Comparison of ENCODE assay signal across 21 cellular contexts in genomic region chr9:74555015-74555414, GRCh38. TPM values are rescaled to one million over a fixed set of nuclear protein-coding genes. Genes with fewer than 3 reads are reported as not detected.
DNase-seq lines count a peak whose midpoint lies in the region; ATAC-seq and TF ChIP-seq lines count a peak whose summit lies in the region.
"Had no signal": no experiment of that assay in that cellular context is flagged by ENCODE, and none has a peak within 500 bp of the region (broad histone marks: within the 10 kb centered on the region; RNA-seq: fewer than 3 reads in every experiment).

No MANE protein-coding gene starts in this region.

- no peaks in the 10 kb centered on the region for H3K36me3 ChIP-seq in breast epithelium
- no peaks in the 10 kb centered on the region for H3K36me3 ChIP-seq in aorta (ENCODE audit: control insufficient read depth in 1 of 2, insufficient read depth in 2 of 2, low read length in 1 of 2)
- H3K36me3 ChIP-seq: right lobe of liver, tibial artery had no signal

- DNase-seq in T47D (ENCODE audit: low read depth in 1 of 2, low spot score in 1 of 2), result peak; percentile 13 to 14
- no peak for DNase-seq in breast epithelium (ENCODE audit: low spot score in 2 of 2)
- peak; percentile 62 for DNase-seq in midbrain (lab: John Stamatoyannopoulos, UW)
- DNase-seq in aorta, result no peak
- no peak for DNase-seq in stimulated activated naive B cell treated with anti-CD40 and anti-IgM and Interleukin-4, amounts not matched to agents 10 μg/mL and 1 μg/mL and 100 μg/mL, for 72 hours
- DNase-seq in NCI-H2196 treated with DMSO at 0.1 percent for 48 hours (lab: John Stamatoyannopoulos, UW; ENCODE audit: unreplicated experiment), result no peak
- DNase-seq: 8988T; activated CD4-positive, alpha-beta T cell treated with anti-CD3 and anti-CD28 coated beads, Interleukin-2, amount 50 U/mL, for 4 hours; activated naive CD8-positive, alpha-beta T cell treated with anti-CD3 and anti-CD28 coated beads, Interleukin-2, amount 10 ng/mL, durations not matched to agents 7 days and 5 days; activated T-cell treated with anti-CD3 and anti-CD28 coated beads, Interleukin-2, amount 50 U/mL, for 72 hours; foreskin keratinocyte; H7; mesendoderm; NCI-H1694; right lobe of liver; stimulated activated CD4-positive, alpha-beta T cell treated with anti-CD3 and anti-CD28 coated beads, Interleukin-4, amount 100 ng/mL, for 1 hour; tibial artery had no signal

- H3K27ac ChIP-seq in breast epithelium (no peak overlapping the region), cingulate gyrus (ENCODE audit: low read depth, low read length) (peak overlapping the region; percentile 34), aorta (ENCODE audit: low read depth in 1 of 2, low read length in 2 of 2) (no peak overlapping the region)
- H3K27ac ChIP-seq: C4-2B, foreskin keratinocyte, right lobe of liver, tibial artery had no signal

- H3K4me1 ChIP-seq in breast epithelium (no peaks in the 10 kb centered on the region), aorta (ENCODE audit: control insufficient read depth in 1 of 2, insufficient read depth in 2 of 2, low read length in 2 of 2) (no peaks in the 10 kb centered on the region)
- H3K4me1 ChIP-seq: foreskin keratinocyte, right lobe of liver had no signal

- H3K36me3 Mint-ChIP-seq in stimulated activated naive B cell treated with anti-CD40 and anti-IgM and Interleukin-4, amounts not matched to agents 10 μg/mL and 1 μg/mL and 100 μg/mL, for 72 hours, result no peaks in the 10 kb centered on the region
- H3K36me3 Mint-ChIP-seq: activated naive CD8-positive, alpha-beta T cell treated with anti-CD3 and anti-CD28 coated beads, Interleukin-2, amount 10 ng/mL, durations not matched to agents 7 days and 5 days had no signal

- intact Hi-C loops in breast epithelium (cut with DNase I; ENCODE audit: low total_unique reads) (no loop called here), aorta (cut with DNase I) (no loop called here)

- no peak for TF ChIP-seq CTCF in breast epithelium (IDR thresholded peaks at IDR 0.05)

- H3K4me3 Mint-ChIP-seq in stimulated activated naive B cell treated with anti-CD40 and anti-IgM and Interleukin-4, amounts not matched to agents 10 μg/mL and 1 μg/mL and 100 μg/mL, for 72 hours, result no peak overlapping the region
- H3K4me3 Mint-ChIP-seq: activated naive CD8-positive, alpha-beta T cell treated with anti-CD3 and anti-CD28 coated beads, Interleukin-2, amount 10 ng/mL, durations not matched to agents 7 days and 5 days; activated T-cell treated with anti-CD3 and anti-CD28 coated beads, Interleukin-2, amount 50 U/mL, for 72 hours; nephron had no signal

- peaks cover 5 to 11% of the 10 kb centered on the region in 2 donors for H3K4me1 Mint-ChIP-seq in stimulated activated naive B cell treated with anti-CD40 and anti-IgM and Interleukin-4, amounts not matched to agents 10 μg/mL and 1 μg/mL and 100 μg/mL, for 72 hours
- H3K4me1 Mint-ChIP-seq: activated naive CD8-positive, alpha-beta T cell treated with anti-CD3 and anti-CD28 coated beads, Interleukin-2, amount 10 ng/mL, durations not matched to agents 7 days and 5 days had no signal

- H3K27me3 ChIP-seq in breast epithelium, result no peaks in the 10 kb centered on the region
- no peaks in the 10 kb centered on the region for H3K27me3 ChIP-seq in aorta (ENCODE audit: control insufficient read depth in 1 of 2, insufficient read depth in 2 of 2, low read length in 1 of 2)
- H3K27me3 ChIP-seq: right lobe of liver, tibial artery had no signal

- ATAC-seq in aorta (ENCODE audit: low FRiP score) (peak; percentile 42), HG03139 (IDR thresholded peaks at IDR 0.05; ENCODE audit: unreplicated experiment) (no peak)
- ATAC-seq in stimulated activated naive B cell treated with anti-CD40 and anti-IgM and Interleukin-4, amounts not matched to agents 10 μg/mL and 1 μg/mL and 100 μg/mL, for 72 hours (replicated peaks), result no peak
- ATAC-seq: activated T-cell treated with anti-CD3 and anti-CD28 coated beads, Interleukin-2, amount 50 U/mL, for 72 hours; foreskin keratinocyte; right lobe of liver had no signal

- TF ChIP-seq POLR2A in breast epithelium (IDR thresholded peaks at IDR 0.05), result no peak

- no peaks in the 10 kb centered on the region for H3K9me3 Mint-ChIP-seq in stimulated activated naive B cell treated with anti-CD40 and anti-IgM and Interleukin-4, amounts not matched to agents 10 μg/mL and 1 μg/mL and 100 μg/mL, for 72 hours
- H3K9me3 Mint-ChIP-seq: activated naive CD8-positive, alpha-beta T cell treated with anti-CD3 and anti-CD28 coated beads, Interleukin-2, amount 10 ng/mL, durations not matched to agents 7 days and 5 days; activated T-cell treated with anti-CD3 and anti-CD28 coated beads, Interleukin-2, amount 50 U/mL, for 72 hours; nephron had no signal

- WGBS in aorta, 2 donors, result 3 to 10% methylated on average over 4 of the region's 4 CpGs

- peaks cover 0 to 8% of the 10 kb centered on the region in 2 donors for H3K27me3 Mint-ChIP-seq in stimulated activated naive B cell treated with anti-CD40 and anti-IgM and Interleukin-4, amounts not matched to agents 10 μg/mL and 1 μg/mL and 100 μg/mL, for 72 hours
- H3K27me3 Mint-ChIP-seq: activated naive CD8-positive, alpha-beta T cell treated with anti-CD3 and anti-CD28 coated beads, Interleukin-2, amount 10 ng/mL, durations not matched to agents 7 days and 5 days had no signal

- H3K4me3 ChIP-seq in breast epithelium (no peak overlapping the region), aorta (ENCODE audit: low read length in 2 of 2) (no peak overlapping the region)
- H3K4me3 ChIP-seq: right lobe of liver, tibial artery had no signal

- in situ Hi-C loops in T47D (cut with HindIII; ENCODE audit: low pct_unique_long_range_greater_than_20kb, low sequenced_read_pairs), result no loop called here

- no peak overlapping the region for H3K27ac Mint-ChIP-seq in stimulated activated naive B cell treated with anti-CD40 and anti-IgM and Interleukin-4, amounts not matched to agents 10 μg/mL and 1 μg/mL and 100 μg/mL, for 72 hours
- H3K27ac Mint-ChIP-seq: activated naive CD8-positive, alpha-beta T cell treated with anti-CD3 and anti-CD28 coated beads, Interleukin-2, amount 10 ng/mL, durations not matched to agents 7 days and 5 days; activated T-cell treated with anti-CD3 and anti-CD28 coated beads, Interleukin-2, amount 50 U/mL, for 72 hours had no signal

- H3K9me3 ChIP-seq in breast epithelium, result no peaks in the 10 kb centered on the region
- H3K9me3 ChIP-seq in aorta (ENCODE audit: control insufficient read depth, low read length), result no peaks in the 10 kb centered on the region
- H3K9me3 ChIP-seq: right lobe of liver, tibial artery had no signal

RNA-seq across cellular contexts. Expression of gene RORB, which starts 57.9 kb away (rescaled TPM):
- 1 to 10 TPM in 2 of 3 donors, under 1 TPM in 1; 0.33 to 3.7 (median 1.0) TPM for total RNA-seq in breast epithelium
- total RNA-seq in aorta, result 1 to 10 TPM in 1 of 2 donors, under 1 TPM in 1; 0.96 to 1.2 TPM
- polyA plus RNA-seq in aorta, result under 1 TPM; 0.25 to 0.43 TPM
- total RNA-seq: foreskin keratinocyte had no signal
- polyA plus RNA-seq: foreskin keratinocyte had no signal

Comparison
In these comparisons a context has a peak if more than half of its experiments do, and no peak if none do; other contexts are left out.
1. DNase-seq: peak in T47D (2 of 2) and midbrain (single experiment); none in breast epithelium (0 of 2), aorta (0 of 2), stimulated activated naive B cell treated with anti-CD40 and anti-IgM and Interleukin-4, amounts not matched to agents 10 μg/mL and 1 μg/mL and 100 μg/mL, for 72 hours (single experiment) and NCI-H2196 treated with DMSO at 0.1 percent for 48 hours (single experiment).